22 cellular contexts compared by ENCODE assay signal in the genomic region with DNA sequence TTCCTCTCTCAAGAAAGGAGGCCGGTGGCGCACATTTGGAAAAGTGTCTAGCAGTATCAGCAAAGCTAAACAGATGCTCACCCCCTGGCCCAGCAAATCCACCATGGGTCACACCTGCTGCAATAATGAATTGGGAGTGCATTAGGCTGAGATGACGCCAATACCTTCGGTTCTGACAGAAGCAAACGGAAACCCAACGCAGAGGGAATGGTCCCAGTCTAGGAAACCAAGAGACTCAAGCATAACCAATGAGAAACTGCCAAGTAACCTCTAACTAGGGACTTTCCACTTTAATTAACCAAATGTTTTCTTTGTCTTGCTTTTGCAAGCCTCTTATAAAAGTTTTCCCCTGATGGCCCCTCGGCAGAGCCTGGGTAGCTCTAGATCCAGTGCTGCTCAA. TPM values are rescaled to one million over a fixed set of nuclear protein-coding genes. Genes with fewer than 3 reads are reported as not detected.
A peak's percentile ranks its signal among the peaks of the same experiment; 100 is the strongest.
DNase-seq lines count a peak whose midpoint lies in the region; ATAC-seq, FAIRE-seq and TF ChIP-seq lines count a peak whose summit lies in the region.
"Had no signal": no experiment of that assay in that cellular context is flagged by ENCODE, and none has a peak within 500 bp of the region (broad histone marks: within the 10 kb centered on the region; RNA-seq: fewer than 3 reads in every experiment).

No MANE protein-coding gene starts in this region.

- FAIRE-seq in GM12878 (lab: Jason Lieb, UNC) (no peak), GM12892 (lab: Jason Lieb, UNC) (no peak)
- FAIRE-seq: A549, HTR-8/SVneo had no signal

- CTCF ChIA-PET in GM12878 (lab: Yijun Ruan, JAX) (interaction anchor here (0.6 to 4.0 kb wide), 4 partner anchors 11 to 153 kb away, joined by 3 to 19 read pairs (median 3); no protein-coding TSS in a partner anchor), MCF 10A (lab: Yijun Ruan, JAX) (interaction anchor here (1.9 kb wide), 1 partner anchor 77 kb away, joined by 4 read pairs; no protein-coding TSS in a partner anchor)

- no peak for TF ChIP-seq RAD21 in GM12878 (IDR thresholded peaks at IDR 0.05; ENCODE audit: insufficient read depth, low read depth, low read length)

- H3K9me3 ChIP-seq in BLaER1 (no peaks in the 10 kb centered on the region), GM12878 (replicated peaks; ENCODE audit: control insufficient read depth, insufficient read depth, low read length) (no peaks in the 10 kb centered on the region), upper lobe of right lung (no peaks in the 10 kb centered on the region)
- H3K9me3 ChIP-seq: A549 had no signal

- H3K27me3 ChIP-seq in BLaER1 (peaks cover 6% of the 10 kb centered on the region), GM12878 (replicated peaks in 1 of 2; ENCODE audit: control insufficient read depth in 2 of 2, insufficient read depth in 2 of 2, low read length in 1 of 2) (peaks cover 5% of the 10 kb centered on the region in 2 experiments; a peak in 2 of 4 replicates), upper lobe of right lung (peaks cover 17% of the 10 kb centered on the region)

- H4K20me1 ChIP-seq in BLaER1: no peaks in the 10 kb centered on the region
- no peaks in the 10 kb centered on the region for H4K20me1 ChIP-seq in GM12878 (ENCODE audit: control insufficient read depth, insufficient read depth)

- H3K27me3 Mint-ChIP-seq in nephron progenitor cell (ENCODE audit: low read depth, poor library complexity) (peaks cover 67% of the 10 kb centered on the region), MCF 10A (ENCODE audit: insufficient read depth, unreplicated experiment) (peaks cover 66% of the 10 kb centered on the region)

- TF ChIP-seq EP300 in GM12878 (IDR thresholded peaks at IDR 0.05; ENCODE audit: borderline replicate concordance in 1 of 2, control insufficient read depth in 1 of 2, low read depth in 2 of 2, low read length in 2 of 2): no peak; a peak in 1 of 4 replicates

- H3K27ac ChIP-seq in BLaER1: no peak overlapping the region
- no peak overlapping the region for H3K27ac ChIP-seq in GM12878 (ENCODE audit: control insufficient read depth, insufficient read depth)
- no peak overlapping the region for H3K27ac ChIP-seq in upper lobe of right lung
- H3K27ac ChIP-seq: 22Rv1, A549 had no signal

- H3K4me1 Mint-ChIP-seq in nephron progenitor cell (peaks cover 11% of the 10 kb centered on the region), MCF 10A (ENCODE audit: insufficient read depth, unreplicated experiment) (no peaks in the 10 kb centered on the region)

- H3K4me3 ChIP-seq in BLaER1 (no peak overlapping the region), GM12878 (no peak overlapping the region), upper lobe of right lung (no peak overlapping the region)
- H3K4me3 ChIP-seq: A549 had no signal

- H3K4me2 ChIP-seq in BLaER1: peak overlapping the region; percentile 24; the same call in 1 of the 2 replicates
- no peak overlapping the region for H3K4me2 ChIP-seq in GM12878 (ENCODE audit: control insufficient read depth, insufficient read depth)
- H3K4me2 ChIP-seq: A549 had no signal

- TF ChIP-seq CTCF in GM12878 (IDR thresholded peaks at IDR 0.05 in 2 of 3, conservative IDR thresholded peaks at IDR 0.05 in 1 of 3; ENCODE audit: control insufficient read depth in 2 of 3, extremely low read depth in 1 of 3, insufficient read depth in 1 of 3, low read depth in 3 of 3, low read length in 3 of 3) (no peak), nephron progenitor cell (IDR thresholded peaks at IDR 0.05) (no peak), upper lobe of right lung (IDR thresholded peaks at IDR 0.05) (no peak), MCF 10A (IDR thresholded peaks at IDR 0.05; ENCODE audit: unreplicated experiment) (no peak)

- H3K36me3 ChIP-seq in BLaER1: no peaks in the 10 kb centered on the region
- no peaks in the 10 kb centered on the region for H3K36me3 ChIP-seq in GM12878 (ENCODE audit: control insufficient read depth in 2 of 2, insufficient read depth in 2 of 2, low read length in 1 of 2)
- H3K36me3 ChIP-seq in upper lobe of right lung: no peaks in the 10 kb centered on the region

- intact Hi-C loops in GM12878 (cut with micrococcal nuclease; ENCODE audit: unreplicated experiment) (no loop called here), upper lobe of right lung (cut with DNase I) (no loop called here), MCF 10A (cut with micrococcal nuclease) (no loop called here)

- 23% methylated on average over 7 of the region's 7 CpGs for WGBS in GM12878 (ENCODE audit: insufficient coverage, insufficient replicate concordance, low lambda C conversion rate, missing lambda C conversion rate)

- RAD21 ChIA-PET in GM12878 (lab: Charles Lee; ENCODE audit: unreplicated experiment): interaction anchor here (1.1 to 1.8 kb wide), 2 partner anchors 126 to 209 kb away, joined by 3 to 4 read pairs; a partner anchor contains a TSS

- no peak for TF ChIP-seq POLR2A in GM12878 (IDR thresholded peaks at IDR 0.05; ENCODE audit: low read depth, low read length)
- no peak for TF ChIP-seq POLR2A in GM12892 (IDR thresholded peaks at IDR 0.05; ENCODE audit: low read depth, low read length)

- H2AFZ ChIP-seq in GM12878 (ENCODE audit: control insufficient read depth, low read depth, low read length): no peak overlapping the region

- BruUV-seq in GM12878 (replicated peaks; lab: Mats Ljungman, UMichigan) (no TSS peak), MCF 10A (replicated peaks; lab: Mats Ljungman, UMichigan) (no TSS peak)

- POLR2A ChIA-PET in GM12878 (lab: Charles Lee) (no interaction called here), MCF 10A (lab: Yijun Ruan, JAX) (no interaction called here)

- no peaks in the 10 kb centered on the region for H3K9me3 Mint-ChIP-seq in nephron progenitor cell
- no peaks in the 10 kb centered on the region for H3K9me3 Mint-ChIP-seq in MCF 10A (ENCODE audit: unreplicated experiment)
- H3K9me3 Mint-ChIP-seq: CD8-positive, alpha-beta T cell; HFFc6 had no signal

- H3K36me3 Mint-ChIP-seq in nephron progenitor cell (ENCODE audit: low read depth) (no peaks in the 10 kb centered on the region), MCF 10A (ENCODE audit: insufficient read depth, unreplicated experiment) (no peaks in the 10 kb centered on the region)
- H3K36me3 Mint-ChIP-seq: CD8-positive, alpha-beta T cell had no signal

- ATAC-seq in GM12878 (peak; percentile 78), upper lobe of right lung (no peak), HG02678 (IDR thresholded peaks at IDR 0.05; ENCODE audit: unreplicated experiment) (no peak)
- ATAC-seq: A549; CD8-positive, alpha-beta T cell; HCT116 had no signal

- DNase-seq in GM12878 (ENCODE audit: low read depth, low spot score): peak; percentile 2
- DNase-seq in nephron progenitor cell: no peak
- DNase-seq in upper lobe of right lung: peak; percentile 17
- no peak for DNase-seq in GM12892 (ENCODE audit: insufficient read length)
- DNase-seq in MCF 10A (ENCODE audit: unreplicated experiment): no peak
- DNase-seq: AML-193; Calu3; CD8-positive, alpha-beta T cell; DMS79 treated with DMSO at 0.1 percent for 48 hours; EL; GOT3; H7; HFFc6; IMR-90; KBM-7 had no signal

- in situ Hi-C loops in GM12878 (cut with MboI): no loop called here

- H3K4me3 Mint-ChIP-seq in nephron progenitor cell (no peak overlapping the region), MCF 10A (ENCODE audit: unreplicated experiment) (no peak overlapping the region)
- H3K4me3 Mint-ChIP-seq: CD8-positive, alpha-beta T cell; HFFc6 had no signal

- H3K79me2 ChIP-seq in GM12878 (ENCODE audit: control insufficient read depth, insufficient read depth, low read length): no peaks in the 10 kb centered on the region

- no peak overlapping the region for H3K9ac ChIP-seq in BLaER1
- H3K9ac ChIP-seq in GM12878 (ENCODE audit: control insufficient read depth, insufficient read depth, low read length): no peak overlapping the region

- SMC1A ChIA-PET in GM12878 (lab: Charles Lee; ENCODE audit: uncharacterized antibody, unreplicated experiment): no interaction called here

- H3K27ac Mint-ChIP-seq in nephron progenitor cell (peak overlapping the region; percentile 39), MCF 10A (ENCODE audit: low read depth, unreplicated experiment) (no peak overlapping the region)
- H3K27ac Mint-ChIP-seq: CD8-positive, alpha-beta T cell; HFFc6 had no signal

- H3K4me1 ChIP-seq in BLaER1 (peaks cover 73% of the 10 kb centered on the region), GM12878 (ENCODE audit: control insufficient read depth, insufficient read depth, low read length) (no peaks in the 10 kb centered on the region; the same call in 1 of the 2 replicates), upper lobe of right lung (no peaks in the 10 kb centered on the region)
- H3K4me1 ChIP-seq: A549 had no signal

TF ChIP-seq in GM12878, 131 proteins besides CTCF, POLR2A, EP300 and RAD21 (continues in another document):
- TF ChIP-seq NRF1 (conservative IDR thresholded peaks at IDR 0.05; ENCODE audit: low read depth, low read length) (no peak), KDM1A (IDR thresholded peaks at IDR 0.05; ENCODE audit: borderline replicate concordance) (no peak), IKZF1 (conservative IDR thresholded peaks at IDR 0.05) (0 out of 2 replicates have a peak, but pooled peaks have one; percentile 30), MTA2 (IDR thresholded peaks at IDR 0.05; ENCODE audit: low read depth) (peak; percentile 54; the same call in 1 of the 2 replicates), RB1 (IDR thresholded peaks at IDR 0.05; ENCODE audit: borderline replicate concordance) (no peak), ZNF24 (IDR thresholded peaks at IDR 0.05) (no peak), HCFC1 (IDR thresholded peaks at IDR 0.05; ENCODE audit: low read length) (no peak), FOS (IDR thresholded peaks at IDR 0.05; ENCODE audit: borderline replicate concordance, extremely low read depth, insufficient read length) (no peak), SREBF1 (IDR thresholded peaks at IDR 0.05; ENCODE audit: low read length) (no peak)

RNA-seq across cellular contexts. Expression of a gene that starts 28.9 kb away (rescaled TPM):
- not detected in 2 replicates for total RNA-seq in GM12878 (2013; cell fraction: nucleolus; rRNA removed)
- total RNA-seq in GM12878 (2014; rRNA removed) (not detected in 2 replicates), GM12878 (2014; rRNA removed; fragmentation: Illumina TruSeq; extraction: Trizol) (not detected in 2 replicates), GM12878 (2021) (not detected in 2 replicates), upper lobe of right lung (not detected), MCF 10A (2022) (not detected in 2 replicates)
- polyA plus RNA-seq in GM12878 (2011; ENCODE audit: low read depth): not detected
- polyA plus RNA-seq in GM12878 (2011; rRNA removed) (0.08 TPM in 1 of 2 replicates, not detected in the other), GM12878 (2014; fragmentation: Illumina TruSeq; extraction: Trizol) (not detected in 2 replicates), GM12878 (2014; fragmentation: Nextera tagmentation; extraction: Ambion mirVana) (not detected), GM12878 (2014; rRNA removed) (not detected in 2 replicates), GM12878 (2016; fragmentation: Nextera tagmentation; extraction: Ambion mirVana) (not detected)
- polyA plus RNA-seq in GM12878 (2011; cell fraction: cytosol; rRNA removed): 0.04 and 0.05 TPM in 2 replicates
- polyA plus RNA-seq in GM12878 (2011; cell fraction: nucleus; rRNA removed): 0.07 TPM in 1 of 2 replicates, not detected in the other
- polyA plus RNA-seq in GM12878 (2012): not detected in 2 replicates
- not detected in 2 replicates for polyA minus RNA-seq in GM12878 (2011; rRNA and poly(A)+ RNA removed)
- polyA minus RNA-seq in GM12878 (2011; cell fraction: cytosol; rRNA and poly(A)+ RNA removed): not detected in 2 replicates
- not detected in 2 replicates for polyA minus RNA-seq in GM12878 (2011; cell fraction: nucleus; rRNA and poly(A)+ RNA removed)
- polyA plus RNA-seq in GM12892 (2012; ENCODE audit: missing spikeins): not detected
- total RNA-seq: Calu3; CD8-positive, alpha-beta T cell; H7; HFFc6; IMR-90 had no signal
- polyA plus RNA-seq: BJ, IMR-90 had no signal

Comparison
In these comparisons a context has a peak if more than half of its experiments do, and no peak if none do; other contexts are left out.
1. DNase-seq: peak in GM12878 (single experiment) and upper lobe of right lung (single experiment); none in nephron progenitor cell (single experiment), GM12892 (single experiment) and MCF 10A (single experiment).